In genomic region chr19:51439021-51439465, GRCh38 we compare ENCODE assay signal across 9 cellular contexts. TPM values are rescaled to one million over a fixed set of nuclear protein-coding genes. Genes with fewer than 3 reads are reported as not detected.
A peak's percentile ranks its signal among the peaks of the same experiment; 100 is the strongest.
DNase-seq lines count a peak whose midpoint lies in the region; ATAC-seq and TF ChIP-seq lines count a peak whose summit lies in the region.
"Had no signal": no experiment of that assay in that cellular context is flagged by ENCODE, and none has a peak within 500 bp of the region (broad histone marks: within the 10 kb centered on the region; RNA-seq: fewer than 3 reads in every experiment).

No MANE protein-coding gene starts in this region.

- intact Hi-C loops in heart right ventricle (cut with DNase I) (loop anchor here in 5 of 10 donors (2.0 to 5.0 kb wide), 3 partner anchors 98 to 102 kb away; no protein-coding TSS in a partner anchor), Right ventricle myocardium superior (cut with DNase I) (loop anchor here (2.0 kb wide), 1 partner anchor 100 kb away; no protein-coding TSS in a partner anchor)

- DNase-seq in heart right ventricle (no peak), Right ventricle myocardium superior (no peak), SK-N-SH (no peak), fibroblast of mammary gland (ENCODE audit: low read depth) (peak; percentile 16), SHP77 treated with DMSO at 0.1 percent for 48 hours (lab: John Stamatoyannopoulos, UW) (no peak)
- DNase-seq: heart left ventricle had no signal

- no peaks in the 10 kb centered on the region for H3K9me3 ChIP-seq in heart right ventricle
- no peaks in the 10 kb centered on the region for H3K9me3 ChIP-seq in SK-N-SH
- H3K9me3 ChIP-seq: heart left ventricle had no signal

- H3K4me1 ChIP-seq in heart right ventricle, result peaks cover 0 to 32% (median 0%) of the 10 kb centered on the region in 9 donors
- no peaks in the 10 kb centered on the region for H3K4me1 ChIP-seq in SK-N-SH (ENCODE audit: control insufficient read depth in 1 of 2, insufficient read depth in 2 of 2, low read depth in 1 of 2, low read length in 1 of 2)

- peak overlapping the region; percentile 100 for H3K27ac Mint-ChIP-seq in stimulated activated naive CD8-positive, alpha-beta T cell treated with anti-CD3 and anti-CD28 coated beads, Interleukin-15, Interleukin-2, amounts not matched to agents 100 ng/mL and 50 ng/mL, for 24 hours
- H3K27ac Mint-ChIP-seq in stimulated activated memory B cell treated with anti-CD40 and anti-IgM and Interleukin-4, amounts not matched to agents 10 μg/mL and 1 μg/mL and 100 μg/mL, for 72 hours, result no peak overlapping the region

- ATAC-seq in heart right ventricle (no peak), Right ventricle myocardium superior (ENCODE audit: poor library complexity) (no peak), GM21447 (IDR thresholded peaks at IDR 0.05; ENCODE audit: unreplicated experiment) (no peak)
- ATAC-seq in stimulated activated memory B cell treated with anti-CD40 and anti-IgM and Interleukin-4, amounts not matched to agents 10 μg/mL and 1 μg/mL and 100 μg/mL, for 72 hours, result no peak

- WGBS in heart right ventricle, 2 donors, result 56 to 63% methylated on average over 5 of the region's 5 CpGs
- WGBS in SK-N-SH (ENCODE audit: low lambda C conversion rate), result under 1% methylated on average over 4 of the region's 5 CpGs

- H3K4me3 Mint-ChIP-seq in stimulated activated naive CD8-positive, alpha-beta T cell treated with anti-CD3 and anti-CD28 coated beads, Interleukin-15, Interleukin-2, amounts not matched to agents 100 ng/mL and 50 ng/mL, for 24 hours, result no peak overlapping the region
- H3K4me3 Mint-ChIP-seq in stimulated activated memory B cell treated with anti-CD40 and anti-IgM and Interleukin-4, amounts not matched to agents 10 μg/mL and 1 μg/mL and 100 μg/mL, for 72 hours, result no peak overlapping the region

- TF ChIP-seq EP300 in SK-N-SH (IDR thresholded peaks at IDR 0.05; ENCODE audit: borderline replicate concordance in 1 of 2, low read depth in 1 of 2, low read length in 1 of 2), result no peak

- H3K27ac ChIP-seq in heart right ventricle, result no peak overlapping the region
- no peak overlapping the region for H3K27ac ChIP-seq in SK-N-SH (ENCODE audit: low read depth in 2 of 2, low read length in 1 of 2)
- H3K27ac ChIP-seq: heart left ventricle had no signal

- no peaks in the 10 kb centered on the region for H4K20me1 ChIP-seq in SK-N-SH (ENCODE audit: insufficient read depth)

- no peak overlapping the region for H3K9ac ChIP-seq in SK-N-SH

- H3K4me3 ChIP-seq in heart right ventricle (no peak overlapping the region), SK-N-SH (ENCODE audit: low read depth in 2 of 2, low read length in 1 of 2) (no peak overlapping the region), fibroblast of mammary gland (ENCODE audit: control insufficient read depth, low read depth, low read length) (no peak overlapping the region)
- H3K4me3 ChIP-seq: heart left ventricle had no signal

- no peaks in the 10 kb centered on the region for H3K9me2 ChIP-seq in SK-N-SH

- no peaks in the 10 kb centered on the region for H3K79me2 ChIP-seq in SK-N-SH (ENCODE audit: insufficient read depth)

- peaks cover 3% of the 10 kb centered on the region for H3K27me3 Mint-ChIP-seq in stimulated activated naive CD8-positive, alpha-beta T cell treated with anti-CD3 and anti-CD28 coated beads, Interleukin-15, Interleukin-2, amounts not matched to agents 100 ng/mL and 50 ng/mL, for 24 hours
- peaks cover 8% of the 10 kb centered on the region for H3K27me3 Mint-ChIP-seq in stimulated activated memory B cell treated with anti-CD40 and anti-IgM and Interleukin-4, amounts not matched to agents 10 μg/mL and 1 μg/mL and 100 μg/mL, for 72 hours

- H3K9me3 Mint-ChIP-seq in stimulated activated naive CD8-positive, alpha-beta T cell treated with anti-CD3 and anti-CD28 coated beads, Interleukin-15, Interleukin-2, amounts not matched to agents 100 ng/mL and 50 ng/mL, for 24 hours, result peaks cover 3% of the 10 kb centered on the region
- no peaks in the 10 kb centered on the region for H3K9me3 Mint-ChIP-seq in stimulated activated memory B cell treated with anti-CD40 and anti-IgM and Interleukin-4, amounts not matched to agents 10 μg/mL and 1 μg/mL and 100 μg/mL, for 72 hours

- TF ChIP-seq CTCF in heart right ventricle (IDR thresholded peaks at IDR 0.05) (peak in 8 of 9 donors; percentile 10 to 50 (median 30)), SK-N-SH (IDR thresholded peaks at IDR 0.05) (peak; percentile 45), fibroblast of mammary gland (conservative IDR thresholded peaks at IDR 0.05; ENCODE audit: control insufficient read depth, insufficient read depth, low read depth, low read length) (peak; percentile 39)

- no peak overlapping the region for H2AFZ ChIP-seq in SK-N-SH (ENCODE audit: low read depth)

- no peak overlapping the region for H3K4me2 ChIP-seq in SK-N-SH

- peaks cover 61% of the 10 kb centered on the region for H3K4me1 Mint-ChIP-seq in stimulated activated naive CD8-positive, alpha-beta T cell treated with anti-CD3 and anti-CD28 coated beads, Interleukin-15, Interleukin-2, amounts not matched to agents 100 ng/mL and 50 ng/mL, for 24 hours (ENCODE audit: low read depth)
- peaks cover 45% of the 10 kb centered on the region for H3K4me1 Mint-ChIP-seq in stimulated activated memory B cell treated with anti-CD40 and anti-IgM and Interleukin-4, amounts not matched to agents 10 μg/mL and 1 μg/mL and 100 μg/mL, for 72 hours

- POLR2A ChIA-PET in SK-N-SH (lab: Yijun Ruan, JAX), result no interaction called here

- H3K36me3 Mint-ChIP-seq in stimulated activated naive CD8-positive, alpha-beta T cell treated with anti-CD3 and anti-CD28 coated beads, Interleukin-15, Interleukin-2, amounts not matched to agents 100 ng/mL and 50 ng/mL, for 24 hours (ENCODE audit: low read depth), result no peaks in the 10 kb centered on the region
- H3K36me3 Mint-ChIP-seq in stimulated activated memory B cell treated with anti-CD40 and anti-IgM and Interleukin-4, amounts not matched to agents 10 μg/mL and 1 μg/mL and 100 μg/mL, for 72 hours, result no peaks in the 10 kb centered on the region

- peak; percentile 56 for TF ChIP-seq RAD21 in SK-N-SH (IDR thresholded peaks at IDR 0.05; ENCODE audit: low read length)

- H3K36me3 ChIP-seq in heart right ventricle, result no peaks in the 10 kb centered on the region
- no peaks in the 10 kb centered on the region for H3K36me3 ChIP-seq in SK-N-SH (replicated peaks in 1 of 2; ENCODE audit: control insufficient read depth in 1 of 2, insufficient read depth in 2 of 2, low read length in 1 of 2)
- H3K36me3 ChIP-seq: heart left ventricle had no signal

- peaks cover 0 to 84% (median 56%) of the 10 kb centered on the region in 7 donors for H3K27me3 ChIP-seq in heart right ventricle
- H3K27me3 ChIP-seq in SK-N-SH (ENCODE audit: insufficient read depth), result peaks cover 62% of the 10 kb centered on the region

- CTCF ChIA-PET in SK-N-SH (lab: Yijun Ruan, JAX), result interaction anchor here (0.6 to 8.1 kb wide), 12 partner anchors 10 to 141 kb away, joined by 3 to 37 read pairs (median 4); partner anchors contain the start of genes NKG7 and SIGLEC10

- H3F3A ChIP-seq in SK-N-SH (replicated peaks; ENCODE audit: insufficient read depth), result no peaks in the 10 kb centered on the region

TF ChIP-seq in SK-N-SH, 30 proteins besides CTCF, POLR2A, EP300 and RAD21:
- TF ChIP-seq SMC3 (IDR thresholded peaks at IDR 0.05; ENCODE audit: low read depth, low read length) (peak; percentile 35), PBX3 (IDR thresholded peaks at IDR 0.05) (no peak)

RNA-seq across cellular contexts. Expression of gene SIGLEC8, which starts 19.2 kb away (rescaled TPM):
- total RNA-seq in heart right ventricle (under 1 TPM in 4 of 10 donors, not detected in 6; 0.13 to 0.95 (median 0.19) TPM), Right ventricle myocardium superior (0.13 TPM)
- polyA plus RNA-seq in heart right ventricle (not detected), SK-N-SH (2012; rRNA removed) (not detected in 2 replicates)
- not detected in 2 replicates for polyA plus RNA-seq in SK-N-SH (2012; cell fraction: cytosol; rRNA removed)
- polyA plus RNA-seq in SK-N-SH (2012; cell fraction: nucleus; rRNA removed), result not detected in 2 replicates
- polyA plus RNA-seq: heart left ventricle had no signal

RNA-seq across cellular contexts. Expression of gene SIGLEC10, which starts 21.6 kb away (rescaled TPM):
- total RNA-seq in heart right ventricle, result 1 to 10 TPM in 3 of 10 donors, under 1 TPM in 7; 0.17 to 4.2 (median 0.82) TPM
- 1 to 10 TPM in 1 of 2 donors, under 1 TPM in 1; 0.22 to 1.8 TPM for polyA plus RNA-seq in heart right ventricle
- total RNA-seq in Right ventricle myocardium superior, result 0.19 TPM
- polyA plus RNA-seq in SK-N-SH (2012; rRNA removed), result not detected in 2 replicates
- not detected in 2 replicates for polyA plus RNA-seq in SK-N-SH (2012; cell fraction: cytosol; rRNA removed)
- polyA plus RNA-seq in SK-N-SH (2012; cell fraction: nucleus; rRNA removed), result not detected in 2 replicates

RNA-seq across cellular contexts. Expression of gene CEACAM18, which starts 39.3 kb away (rescaled TPM):
- total RNA-seq in heart right ventricle, result not detected
- not detected for polyA plus RNA-seq in heart right ventricle
- total RNA-seq in Right ventricle myocardium superior, result not detected
- not detected in 2 replicates for polyA plus RNA-seq in SK-N-SH (2012; rRNA removed)
- not detected in 2 replicates for polyA plus RNA-seq in SK-N-SH (2012; cell fraction: cytosol; rRNA removed)
- polyA plus RNA-seq in SK-N-SH (2012; cell fraction: nucleus; rRNA removed), result not detected in 2 replicates
- total RNA-seq: heart left ventricle had no signal
- polyA plus RNA-seq: heart left ventricle had no signal

RNA-seq across cellular contexts. Expression of gene C19orf84, which starts 48.7 kb away (rescaled TPM):
- total RNA-seq in heart right ventricle (not detected), Right ventricle myocardium superior (not detected)
- polyA plus RNA-seq in heart right ventricle (not detected), SK-N-SH (2012; rRNA removed) (not detected in 2 replicates)
- polyA plus RNA-seq in SK-N-SH (2012; cell fraction: cytosol; rRNA removed), result not detected in 2 replicates
- not detected in 2 replicates for polyA plus RNA-seq in SK-N-SH (2012; cell fraction: nucleus; rRNA removed)
- total RNA-seq: heart left ventricle had no signal
- polyA plus RNA-seq: heart left ventricle had no signal

RNA-seq across cellular contexts. Expression of gene LIM2, which starts 51.3 kb away (rescaled TPM):
- not detected for total RNA-seq in heart right ventricle
- not detected for polyA plus RNA-seq in heart right ventricle
- total RNA-seq in Right ventricle myocardium superior, result not detected
- not detected in 2 replicates for polyA plus RNA-seq in SK-N-SH (2012; rRNA removed)
- polyA plus RNA-seq in SK-N-SH (2012; cell fraction: cytosol; rRNA removed), result not detected in 2 replicates
- not detected in 2 replicates for polyA plus RNA-seq in SK-N-SH (2012; cell fraction: nucleus; rRNA removed)
- total RNA-seq: heart left ventricle had no signal
- polyA plus RNA-seq: heart left ventricle had no signal
